Comparison of ENCODE assay signal across 11 cellular contexts in the genomic region with DNA sequence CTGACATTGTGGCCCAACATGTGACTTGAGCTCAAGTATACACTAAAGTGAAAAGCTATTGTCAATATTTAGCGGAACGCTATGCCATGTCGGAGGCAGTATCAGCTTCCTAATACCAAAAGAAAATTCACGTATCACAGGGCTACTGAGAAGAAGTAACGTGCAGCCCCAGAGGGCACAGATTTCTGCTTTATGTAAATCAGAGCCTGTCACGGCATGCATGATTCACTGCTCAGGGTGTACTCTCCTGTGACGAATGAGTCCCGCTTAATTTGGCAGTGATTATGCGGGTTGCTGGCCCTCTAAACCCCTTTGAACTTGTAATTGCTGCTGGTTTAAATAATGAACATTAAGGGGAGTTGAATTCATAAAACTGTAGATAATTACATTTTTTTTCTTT.
A peak's percentile ranks its signal among the peaks of the same experiment; 100 is the strongest.
DNase-seq lines count a peak whose midpoint lies in the region; ATAC-seq lines count a peak whose summit lies in the region.
"Had no signal": no experiment of that assay in that cellular context is flagged by ENCODE, and none has a peak within 500 bp of the region (broad histone marks: within the 10 kb centered on the region; RNA-seq: fewer than 3 reads in every experiment).

No MANE protein-coding gene starts in this region.

- H3K9ac ChIP-seq in endocrine pancreas (ENCODE audit: control insufficient read depth, insufficient read depth, low read length): no peak overlapping the region

- H3K4me1 ChIP-seq in endocrine pancreas (ENCODE audit: control insufficient read depth, insufficient read depth, low read length): peaks cover 46% of the 10 kb centered on the region
- H3K4me1 ChIP-seq in muscle layer of duodenum (ENCODE audit: control insufficient read depth in 1 of 2, insufficient read depth in 2 of 2, low read length in 2 of 2): peaks cover 19 to 26% of the 10 kb centered on the region in 2 donors

- no peaks in the 10 kb centered on the region for H3K27me3 ChIP-seq in endocrine pancreas (ENCODE audit: control insufficient read depth, insufficient read depth, low read length)
- no peaks in the 10 kb centered on the region for H3K27me3 ChIP-seq in muscle layer of duodenum (ENCODE audit: low read depth, low read length)

- peak overlapping the region; percentile 73 for H3K27ac ChIP-seq in muscle layer of duodenum (ENCODE audit: low read length)

- H3K9me3 ChIP-seq in endocrine pancreas (ENCODE audit: control insufficient read depth, low read length) (no peaks in the 10 kb centered on the region), muscle layer of duodenum (ENCODE audit: control insufficient read depth in 1 of 2, low read length in 2 of 2) (no peaks in the 10 kb centered on the region)
- H3K9me3 ChIP-seq: mucosa of descending colon had no signal

- DNase-seq in Caki2 (ENCODE audit: low read depth): peak; percentile 69
- peak; percentile 32 for DNase-seq in NCI-H1048 (lab: John Stamatoyannopoulos, UW)
- DNase-seq in ureter (ENCODE audit: low spot score): no peak
- no peak for DNase-seq in NCI-H2227 treated with DMSO at 0.1 percent for 48 hours (lab: John Stamatoyannopoulos, UW)
- DNase-seq: activated CD4-positive, alpha-beta T cell treated with anti-CD3 and anti-CD28 coated beads for 48 hours; COR-L47; mucosa of descending colon had no signal

- in situ Hi-C loops in Caki2 (cut with HindIII; ENCODE audit: low pct_unique_long_range_greater_than_20kb, low sequenced_read_pairs): no loop called here

- no peaks in the 10 kb centered on the region for H3K36me3 ChIP-seq in endocrine pancreas (ENCODE audit: control insufficient read depth, insufficient read depth, low read length)
- H3K36me3 ChIP-seq in muscle layer of duodenum (ENCODE audit: control insufficient read depth in 1 of 2, insufficient read depth in 2 of 2, low read length in 2 of 2): no peaks in the 10 kb centered on the region

- ATAC-seq in GM19328 (IDR thresholded peaks at IDR 0.05; ENCODE audit: unreplicated experiment): no peak
- no peak for ATAC-seq in GM18909 (IDR thresholded peaks at IDR 0.05; ENCODE audit: poor library complexity, unreplicated experiment)
- ATAC-seq: mucosa of descending colon had no signal

- H3K4me3 ChIP-seq in endocrine pancreas (ENCODE audit: control insufficient read depth, insufficient read depth, low read length): peak overlapping the region; percentile 55
- peak overlapping the region in 1 of 2 donors; percentile 41 for H3K4me3 ChIP-seq in muscle layer of duodenum (ENCODE audit: low read depth in 1 of 2, low read length in 2 of 2)
- H3K4me3 ChIP-seq: mucosa of descending colon had no signal

Comparison
In these comparisons a context has a peak if more than half of its experiments do, and no peak if none do; other contexts are left out.
1. DNase-seq: peak in Caki2 (single experiment) and NCI-H1048 (single experiment); none in ureter (single experiment) and NCI-H2227 treated with DMSO at 0.1 percent for 48 hours (single experiment).